8 cellular contexts compared by ENCODE assay signal in genomic region chr5:81778642-81779041, GRCh38. TPM values are rescaled to one million over a fixed set of nuclear protein-coding genes. Genes with fewer than 3 reads are reported as not detected.
DNase-seq lines count a peak whose midpoint lies in the region; ATAC-seq and TF ChIP-seq lines count a peak whose summit lies in the region.

No MANE protein-coding gene starts in this region.

- H3K27me3 Mint-ChIP-seq in mesothelial cell of epicardium (ENCODE audit: low read depth), result no peaks in the 10 kb centered on the region

- no peaks in the 10 kb centered on the region for H3K9me3 Mint-ChIP-seq in mesothelial cell of epicardium

- H4K20me1 ChIP-seq in Karpas-422 (ENCODE audit: insufficient read depth, low read depth, low read length), result no peaks in the 10 kb centered on the region

- peak overlapping the region; percentile 55 for H3K9ac ChIP-seq in Karpas-422 (ENCODE audit: low read length)

- ATAC-seq in HG02970 (IDR thresholded peaks at IDR 0.05; ENCODE audit: low FRiP score, unreplicated experiment), result no peak

- H3K27ac Mint-ChIP-seq in mesothelial cell of epicardium, result peak overlapping the region; percentile 91

- no peaks in the 10 kb centered on the region for H3K36me3 ChIP-seq in Karpas-422 (ENCODE audit: insufficient read depth, low read length)

- DNase-seq in AG20443 (ENCODE audit: low spot score) (peak; percentile 30), Karpas-422 (no peak), caudate nucleus (lab: John Stamatoyannopoulos, UW) (peak in 1 of 61 donors; percentile 18), mesothelial cell of epicardium (ENCODE audit: low spot score in 2 of 2, unreplicated experiment in 2 of 2) (no peak), GM19238 (ENCODE audit: insufficient read length, low spot score) (no peak), NCI-H526 (lab: John Stamatoyannopoulos, UW) (no peak), NCI-H1048 (lab: John Stamatoyannopoulos, UW) (no peak)

- TF ChIP-seq CTCF in mesothelial cell of epicardium (IDR thresholded peaks at IDR 0.05; ENCODE audit: unreplicated experiment), result no peak

- no peak overlapping the region for H3K27ac ChIP-seq in Karpas-422 (ENCODE audit: low read length)
- peak overlapping the region; percentile 72 for H3K27ac ChIP-seq in caudate nucleus (ENCODE audit: low read depth, low read length)

- H2AFZ ChIP-seq in Karpas-422 (ENCODE audit: low read length), result peak overlapping the region; percentile 76

- H3K4me1 Mint-ChIP-seq in mesothelial cell of epicardium, result peaks cover 30% of the 10 kb centered on the region

- H3K4me1 ChIP-seq in Karpas-422 (ENCODE audit: low read length), result peaks cover 16% of the 10 kb centered on the region

- H3K27me3 ChIP-seq in Karpas-422 (ENCODE audit: low read length), result no peaks in the 10 kb centered on the region

- no peaks in the 10 kb centered on the region for H3K9me3 ChIP-seq in Karpas-422 (ENCODE audit: low read length)

- no peaks in the 10 kb centered on the region for H3K36me3 Mint-ChIP-seq in mesothelial cell of epicardium

- no peak overlapping the region for H3K4me3 Mint-ChIP-seq in mesothelial cell of epicardium

- H3K9me2 ChIP-seq in Karpas-422 (replicated peaks; ENCODE audit: insufficient read depth, low read length), result no peaks in the 10 kb centered on the region

- H3K4me2 ChIP-seq in Karpas-422 (ENCODE audit: low read depth, low read length, poor library complexity, severe bottlenecking), result peak overlapping the region; percentile 68

- H3K79me2 ChIP-seq in Karpas-422 (ENCODE audit: low read length), result no peaks in the 10 kb centered on the region

- peak overlapping the region; percentile 55 for H3K4me3 ChIP-seq in Karpas-422 (ENCODE audit: low read length)

RNA-seq across cellular contexts. Expression of gene SSBP2, which starts 27.7 kb away (rescaled TPM):
- 74.2 and 148 TPM in 2 replicates for total RNA-seq in Karpas-422 (2014; rRNA removed; shearing (Covaris generic); ENCODE audit: low replicate concordance)
- 85.8 to 88.4 TPM (median 87.9 TPM) in 3 replicates for total RNA-seq in mesothelial cell of epicardium
